8 cellular contexts compared by ENCODE assay signal in the genomic region with DNA sequence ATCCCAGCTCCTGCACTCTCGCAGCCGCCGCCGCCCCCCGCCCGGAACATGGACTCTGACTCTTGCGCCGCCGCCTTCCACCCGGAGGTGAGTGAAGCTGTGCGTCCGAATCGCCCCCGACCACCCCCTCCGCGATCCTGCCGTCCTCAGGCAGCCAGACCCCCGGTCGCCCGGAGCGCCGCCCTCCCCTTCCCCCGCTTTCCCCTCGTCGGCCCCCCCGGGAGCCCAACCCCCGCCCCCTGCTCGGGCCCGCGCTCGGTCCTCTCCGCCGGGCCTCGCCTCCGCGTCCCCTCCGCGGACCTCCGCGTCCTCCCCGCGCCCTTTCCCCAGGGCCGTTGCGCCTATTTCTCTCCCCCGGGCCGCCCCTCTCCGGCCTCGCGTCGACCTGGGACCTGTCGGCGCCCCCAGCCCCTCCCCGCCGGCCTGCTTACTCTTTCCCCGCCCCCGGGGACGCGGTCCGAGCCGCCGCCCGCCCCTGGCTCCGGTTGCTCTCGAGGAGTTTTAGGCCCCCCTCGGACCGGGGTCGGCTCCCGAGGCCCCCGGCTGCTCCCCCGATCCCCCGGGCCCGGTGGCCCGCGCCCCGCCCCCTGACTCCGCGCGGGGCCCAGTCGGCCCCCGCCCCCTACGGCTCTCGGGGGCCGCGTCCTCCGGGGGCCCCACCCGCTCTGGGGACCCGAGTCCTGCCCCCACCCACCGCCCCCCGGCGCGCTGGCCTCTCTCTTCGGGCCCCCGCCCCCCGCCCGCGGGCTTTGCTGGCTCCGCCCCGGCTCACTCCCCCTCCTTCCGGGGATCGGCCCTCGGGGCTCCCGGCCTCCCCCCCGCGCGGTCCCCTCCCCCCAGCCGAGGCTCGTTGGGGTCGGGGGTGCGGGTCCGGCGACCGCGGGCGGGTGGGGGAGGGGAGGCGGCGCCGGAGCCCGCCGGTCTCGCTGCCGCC. TPM values are rescaled to one million over a fixed set of nuclear protein-coding genes. Genes with fewer than 3 reads are reported as not detected.
DNase-seq lines count a peak whose midpoint lies in the region; ATAC-seq, FAIRE-seq and TF ChIP-seq lines count a peak whose summit lies in the region.
"Had no signal": no experiment of that assay in that cellular context is flagged by ENCODE, and none has a peak within 500 bp of the region (broad histone marks: within the 10 kb centered on the region; RNA-seq: fewer than 3 reads in every experiment).

No MANE protein-coding gene starts in this region.

- intact Hi-C loops in ascending aorta (cut with DNase I): no loop called here
- intact Hi-C loops in gastrocnemius medialis (cut with DNase I; ENCODE audit: low total_unique reads): no loop called here

- TF ChIP-seq CTCF in ascending aorta (IDR thresholded peaks at IDR 0.05): no peak
- no peak for TF ChIP-seq CTCF in gastrocnemius medialis (IDR thresholded peaks at IDR 0.05 in 4 of 5, conservative IDR thresholded peaks at IDR 0.05 in 1 of 5)

- DNase-seq in GM19240 (ENCODE audit: insufficient read length, low spot score): peak; percentile 52
- DNase-seq in SJCRH30: peak; percentile 68 to 72
- no peak for DNase-seq in ascending aorta (ENCODE audit: low spot score in 2 of 2)
- DNase-seq in hepatic stellate cell (ENCODE audit: low spot score): peak; percentile 77
- DNase-seq in gastrocnemius medialis: peak in 1 of 2 donors; percentile 45
- DNase-seq in RCC 7860 (ENCODE audit: low spot score): no peak
- DNase-seq in SIG-M5 (lab: John Stamatoyannopoulos, UW): no peak

- peaks cover 26% of the 10 kb centered on the region for H3K36me3 ChIP-seq in SJCRH30
- peaks cover 3 to 8% of the 10 kb centered on the region in 2 donors for H3K36me3 ChIP-seq in ascending aorta
- peaks cover 0 to 2% of the 10 kb centered on the region in 2 donors for H3K36me3 ChIP-seq in gastrocnemius medialis

- ATAC-seq in gastrocnemius medialis: peak in 1 of 2 donors; percentile 13

- in situ Hi-C loops in gastrocnemius medialis (cut with MboI; ENCODE audit: low sequenced_read_pairs in 4 of 4): no loop called here

- H3K9me3 ChIP-seq in SJCRH30 (replicated peaks) (no peaks in the 10 kb centered on the region), ascending aorta (no peaks in the 10 kb centered on the region), gastrocnemius medialis (no peaks in the 10 kb centered on the region)

- H3K4me3 ChIP-seq in SJCRH30 (peak overlapping the region; percentile 99), ascending aorta (peak overlapping the region; percentile 94 to 100), gastrocnemius medialis (peak overlapping the region; percentile 90 to 100 (median 94))

- H3K27me3 ChIP-seq in SJCRH30: no peaks in the 10 kb centered on the region
- no peaks in the 10 kb centered on the region for H3K27me3 ChIP-seq in ascending aorta
- no peaks in the 10 kb centered on the region for H3K27me3 ChIP-seq in gastrocnemius medialis

- H3K4me1 ChIP-seq in SJCRH30: peaks cover 9% of the 10 kb centered on the region
- peaks cover 4 to 26% of the 10 kb centered on the region in 2 donors for H3K4me1 ChIP-seq in ascending aorta
- peaks cover 27 to 31% of the 10 kb centered on the region in 2 donors for H3K4me1 ChIP-seq in gastrocnemius medialis

- H3K27ac ChIP-seq in SJCRH30 (peak overlapping the region; percentile 68), ascending aorta (peak overlapping the region; percentile 97 to 98), gastrocnemius medialis (peak overlapping the region; percentile 95 to 99 (median 96))

- TF ChIP-seq POLR2A in gastrocnemius medialis (IDR thresholded peaks at IDR 0.05): no peak

- no peak for FAIRE-seq in RCC 7860 (lab: Jason Lieb, UNC)
- FAIRE-seq: colon had no signal

RNA-seq across cellular contexts. Expression of a gene that starts 0.8 kb away (rescaled TPM):
- 24.5 and 25.0 TPM in 2 replicates for total RNA-seq in SJCRH30 (2014; rRNA removed; shearing (Covaris generic))
- 1.5 TPM for total RNA-seq in ascending aorta
- total RNA-seq in gastrocnemius medialis: 1 to 10 TPM; 4.7 to 8.5 (median 5.3) TPM

RNA-seq across cellular contexts. Expression of a gene that starts 10.4 kb away (rescaled TPM):
- total RNA-seq in SJCRH30 (2014; rRNA removed; shearing (Covaris generic)): 35.5 and 36.5 TPM in 2 replicates
- total RNA-seq in ascending aorta (9.3 TPM), gastrocnemius medialis (10 to 100 TPM; 16.7 to 31.0 (median 24.2) TPM)

RNA-seq across cellular contexts. Expression of a gene that starts 11.6 kb away (rescaled TPM):
- 44.8 and 45.0 TPM in 2 replicates for total RNA-seq in SJCRH30 (2014; rRNA removed; shearing (Covaris generic))
- total RNA-seq in ascending aorta: 147 TPM
- total RNA-seq in gastrocnemius medialis: 100 to 1,000 TPM; 176 to 481 (median 267) TPM

RNA-seq across cellular contexts. Expression of a gene that starts 34.5 kb away (rescaled TPM):
- 14.6 and 25.2 TPM in 2 replicates for total RNA-seq in SJCRH30 (2014; rRNA removed; shearing (Covaris generic))
- total RNA-seq in ascending aorta: 106 TPM
- total RNA-seq in gastrocnemius medialis: 10 to 100 TPM in 3 of 4 donors, 1 to 10 TPM in 1; 9.3 to 14.5 (median 11.3) TPM

RNA-seq across cellular contexts. Expression of a gene that starts 59.2 kb away (rescaled TPM):
- total RNA-seq in SJCRH30 (2014; rRNA removed; shearing (Covaris generic)): 0.14 and 0.20 TPM in 2 replicates
- not detected for total RNA-seq in ascending aorta
- total RNA-seq in gastrocnemius medialis: not detected

Comparison
In these comparisons a context has a peak if more than half of its experiments do, and no peak if none do; other contexts are left out.
1. DNase-seq: peak in GM19240 (single experiment), SJCRH30 (2 of 2) and hepatic stellate cell (single experiment); none in ascending aorta (0 of 2), RCC 7860 (single experiment) and SIG-M5 (single experiment).
2. Peak in every context shown above with its lines, with median percentiles within 50 percentile points of each other: H3K27ac ChIP-seq and H3K4me3 ChIP-seq.